Comparison of ENCODE assay signal across 12 cellular contexts in genomic region chr19:35270381-35270811, GRCh38. TPM values are rescaled to one million over a fixed set of nuclear protein-coding genes. Genes with fewer than 3 reads are reported as not detected.
DNase-seq lines count a peak whose midpoint lies in the region; ATAC-seq and TF ChIP-seq lines count a peak whose summit lies in the region.
"Had no signal": no experiment of that assay in that cellular context is flagged by ENCODE, and none has a peak within 500 bp of the region (broad histone marks: within the 10 kb centered on the region; RNA-seq: fewer than 3 reads in every experiment).

No MANE protein-coding gene starts in this region.

- H2AFZ ChIP-seq in smooth muscle cell (ENCODE audit: low read depth): no peak overlapping the region

- H3K9me3 ChIP-seq in T-helper 17 cell (ENCODE audit: control insufficient read depth, low read length, poor library complexity, severe bottlenecking) (no peaks in the 10 kb centered on the region), smooth muscle cell (replicated peaks; ENCODE audit: low read depth) (no peaks in the 10 kb centered on the region)

- peak overlapping the region; percentile 62 for H3K4me3 Mint-ChIP-seq in activated CD8-positive, alpha-beta memory T cell treated with anti-CD3 and anti-CD28 coated beads, Interleukin-2, amount 10 ng/mL, durations not matched to agents 7 days and 5 days
- peak overlapping the region; percentile 53 for H3K4me3 Mint-ChIP-seq in T-helper 17 cell
- H3K4me3 Mint-ChIP-seq in glutamatergic neuron (ENCODE audit: unreplicated experiment): peak overlapping the region; percentile 64

- peaks cover 3% of the 10 kb centered on the region for H3K4me1 ChIP-seq in smooth muscle cell (ENCODE audit: low read depth)

- ATAC-seq in activated CD8-positive, alpha-beta memory T cell treated with anti-CD3 and anti-CD28 coated beads, Interleukin-2, amount 10 ng/mL, durations not matched to agents 7 days and 5 days: no peak
- ATAC-seq in T-helper 17 cell (no peak), HG02588 (IDR thresholded peaks at IDR 0.05; ENCODE audit: unreplicated experiment) (no peak)

- H3K36me3 ChIP-seq in smooth muscle cell (ENCODE audit: low read depth): no peaks in the 10 kb centered on the region

- H3K79me2 ChIP-seq in smooth muscle cell (ENCODE audit: low read depth): peaks cover 8% of the 10 kb centered on the region

- no peak for DNase-seq in activated CD8-positive, alpha-beta memory T cell treated with anti-CD3 and anti-CD28 coated beads, Interleukin-2, amount 10 ng/mL, durations not matched to agents 7 days and 5 days
- DNase-seq in activated CD8-positive, alpha-beta memory T cell treated with anti-CD3 and anti-CD28 coated beads for 24 hours: no peak
- no peak for DNase-seq in T-helper 17 cell
- DNase-seq in glutamatergic neuron: no peak
- DNase-seq in smooth muscle cell (lab: John Stamatoyannopoulos, UW; ENCODE audit: unreplicated experiment): no peak
- no peak for DNase-seq in GM10248 (ENCODE audit: extremely low spot score)
- no peak for DNase-seq in NCI-H2107 treated with DMSO at 0.1 percent for 48 hours (lab: John Stamatoyannopoulos, UW; ENCODE audit: unreplicated experiment)
- DNase-seq: NCI-H345, occipital lobe had no signal

- H3K36me3 Mint-ChIP-seq in activated CD8-positive, alpha-beta memory T cell treated with anti-CD3 and anti-CD28 coated beads, Interleukin-2, amount 10 ng/mL, durations not matched to agents 7 days and 5 days: peaks cover 24% of the 10 kb centered on the region
- peaks cover 2% of the 10 kb centered on the region for H3K36me3 Mint-ChIP-seq in T-helper 17 cell (ENCODE audit: low read depth)
- H3K36me3 Mint-ChIP-seq in glutamatergic neuron (ENCODE audit: unreplicated experiment): peaks cover 11% of the 10 kb centered on the region

- H3K9ac ChIP-seq in smooth muscle cell (ENCODE audit: low read depth): no peak overlapping the region

- peaks cover 8% of the 10 kb centered on the region for H3F3A ChIP-seq in smooth muscle cell (ENCODE audit: low read depth)

- H3K27ac Mint-ChIP-seq in activated CD8-positive, alpha-beta memory T cell treated with anti-CD3 and anti-CD28 coated beads, Interleukin-2, amount 10 ng/mL, durations not matched to agents 7 days and 5 days: no peak overlapping the region
- H3K27ac Mint-ChIP-seq in T-helper 17 cell: peak overlapping the region; percentile 63
- no peak overlapping the region for H3K27ac Mint-ChIP-seq in glutamatergic neuron (ENCODE audit: unreplicated experiment)

- H4K20me1 ChIP-seq in smooth muscle cell (ENCODE audit: low read depth): peaks cover 14% of the 10 kb centered on the region

- no peaks in the 10 kb centered on the region for H3K27me3 Mint-ChIP-seq in activated CD8-positive, alpha-beta memory T cell treated with anti-CD3 and anti-CD28 coated beads, Interleukin-2, amount 10 ng/mL, durations not matched to agents 7 days and 5 days
- H3K27me3 Mint-ChIP-seq in T-helper 17 cell (no peaks in the 10 kb centered on the region), glutamatergic neuron (ENCODE audit: unreplicated experiment) (peaks cover 17% of the 10 kb centered on the region)

- no peaks in the 10 kb centered on the region for H3K27me3 ChIP-seq in smooth muscle cell (ENCODE audit: low read depth)

- TF ChIP-seq CTCF in glutamatergic neuron (IDR thresholded peaks at IDR 0.05; ENCODE audit: partially characterized antibody, unreplicated experiment) (no peak), smooth muscle cell (IDR thresholded peaks at IDR 0.05; ENCODE audit: borderline replicate concordance, insufficient read depth, poor library complexity, severe bottlenecking) (no peak), GM10248 (IDR thresholded peaks at IDR 0.05; ENCODE audit: control extremely low read depth, extremely low read depth, low read depth, missing control alignments) (no peak)

- peak overlapping the region; percentile 90 for H3K4me2 ChIP-seq in smooth muscle cell

- peaks cover 19% of the 10 kb centered on the region for H3K4me1 Mint-ChIP-seq in activated CD8-positive, alpha-beta memory T cell treated with anti-CD3 and anti-CD28 coated beads, Interleukin-2, amount 10 ng/mL, durations not matched to agents 7 days and 5 days
- H3K4me1 Mint-ChIP-seq in T-helper 17 cell (peaks cover 32% of the 10 kb centered on the region), glutamatergic neuron (ENCODE audit: low read depth, unreplicated experiment) (peaks cover 16% of the 10 kb centered on the region)

- H3K4me3 ChIP-seq in smooth muscle cell: no peak overlapping the region

- H3K9me3 Mint-ChIP-seq in activated CD8-positive, alpha-beta memory T cell treated with anti-CD3 and anti-CD28 coated beads, Interleukin-2, amount 10 ng/mL, durations not matched to agents 7 days and 5 days (ENCODE audit: low read depth): no peaks in the 10 kb centered on the region
- H3K9me3 Mint-ChIP-seq in glutamatergic neuron (ENCODE audit: unreplicated experiment): peaks cover 21% of the 10 kb centered on the region

- CTCF ChIA-PET in activated CD8-positive, alpha-beta memory T cell treated with anti-CD3 and anti-CD28 coated beads, Interleukin-2, amount 10 ng/mL, durations not matched to agents 7 days and 5 days (lab: Charles Lee): interaction anchor here (1.0 to 3.3 kb wide), 3 partner anchors 77 to 129 kb away, joined by 3 to 16 read pairs (median 5); partner anchors contain the start of gene FFAR1
- CTCF ChIA-PET in GM10248 (lab: Yijun Ruan, JAX): interaction anchor here (1.0 to 2.2 kb wide), 3 partner anchors 18 to 198 kb away, joined by 4 to 12 read pairs (median 7); no protein-coding TSS in a partner anchor

- no peak overlapping the region for H3K27ac ChIP-seq in smooth muscle cell (ENCODE audit: low read depth)

- POLR2A ChIA-PET in GM10248 (lab: Yijun Ruan, JAX): no interaction called here

- 98% methylated on average over 16 of the region's 16 CpGs for WGBS in smooth muscle cell (ENCODE audit: low lambda C conversion rate)

RNA-seq across cellular contexts. Expression of gene USF2, which starts 1.6 kb away (rescaled TPM):
- total RNA-seq in activated CD8-positive, alpha-beta memory T cell treated with anti-CD3 and anti-CD28 coated beads, Interleukin-2, amount 10 ng/mL, durations not matched to agents 7 days and 5 days: 100 to 1,000 TPM; 138 to 154 TPM
- total RNA-seq in T-helper 17 cell: 100 to 1,000 TPM; 204 to 299 TPM
- total RNA-seq in glutamatergic neuron (ENCODE audit: unreplicated experiment): 132 TPM
- total RNA-seq in smooth muscle cell: 30.4 and 34.4 TPM in 2 replicates
- polyA plus RNA-seq in smooth muscle cell: 20.0 and 22.7 TPM in 2 replicates

RNA-seq across cellular contexts. Expression of gene HAMP, which starts 11.9 kb away (rescaled TPM):
- under 1 TPM; 0.55 to 0.77 TPM for total RNA-seq in activated CD8-positive, alpha-beta memory T cell treated with anti-CD3 and anti-CD28 coated beads, Interleukin-2, amount 10 ng/mL, durations not matched to agents 7 days and 5 days
- 1 to 10 TPM in 1 of 2 donors, under 1 TPM in 1; 0.55 to 2.8 TPM for total RNA-seq in T-helper 17 cell
- total RNA-seq in glutamatergic neuron (ENCODE audit: unreplicated experiment): not detected
- not detected in 2 replicates for total RNA-seq in smooth muscle cell
- polyA plus RNA-seq in smooth muscle cell: not detected in 2 replicates
- total RNA-seq: occipital lobe, urinary bladder had no signal
- polyA plus RNA-seq: AG04450 had no signal

RNA-seq across cellular contexts. Expression of gene MAG, which starts 21.6 kb away (rescaled TPM):
- under 1 TPM in 1 of 2 experiments, not detected in 1; 0.26 TPM for total RNA-seq in activated CD8-positive, alpha-beta memory T cell treated with anti-CD3 and anti-CD28 coated beads, Interleukin-2, amount 10 ng/mL, durations not matched to agents 7 days and 5 days
- total RNA-seq in T-helper 17 cell: not detected
- not detected for total RNA-seq in glutamatergic neuron (ENCODE audit: unreplicated experiment)
- total RNA-seq in smooth muscle cell: not detected in 2 replicates
- not detected in 2 replicates for polyA plus RNA-seq in smooth muscle cell
- polyA plus RNA-seq: AG04450 had no signal

RNA-seq across cellular contexts. Expression of gene LSR, which starts 21.6 kb away (rescaled TPM):
- 10 to 100 TPM in 1 of 2 experiments, 1 to 10 TPM in 1; 7.2 to 10.0 TPM for total RNA-seq in activated CD8-positive, alpha-beta memory T cell treated with anti-CD3 and anti-CD28 coated beads, Interleukin-2, amount 10 ng/mL, durations not matched to agents 7 days and 5 days
- 10 to 100 TPM; 42.6 to 44.5 TPM for total RNA-seq in T-helper 17 cell
- total RNA-seq in glutamatergic neuron (ENCODE audit: unreplicated experiment): 5.4 TPM
- total RNA-seq in smooth muscle cell: 11.3 and 14.0 TPM in 2 replicates
- 14.2 and 85.3 TPM in 2 replicates for polyA plus RNA-seq in smooth muscle cell

RNA-seq across cellular contexts. Expression of gene FAM187B, which starts 41.9 kb away (rescaled TPM):
- total RNA-seq in activated CD8-positive, alpha-beta memory T cell treated with anti-CD3 and anti-CD28 coated beads, Interleukin-2, amount 10 ng/mL, durations not matched to agents 7 days and 5 days: not detected
- not detected for total RNA-seq in T-helper 17 cell
- total RNA-seq in glutamatergic neuron (ENCODE audit: unreplicated experiment): not detected
- total RNA-seq in smooth muscle cell: not detected in 2 replicates
- not detected in 2 replicates for polyA plus RNA-seq in smooth muscle cell
- total RNA-seq: occipital lobe, urinary bladder had no signal
- polyA plus RNA-seq: AG04450, urinary bladder had no signal
